Comparison of ENCODE assay signal across 12 cellular contexts in genomic region chr1:53306168-53306567, GRCh38. TPM values are rescaled to one million over a fixed set of nuclear protein-coding genes. Genes with fewer than 3 reads are reported as not detected.
DNase-seq lines count a peak whose midpoint lies in the region; ATAC-seq and TF ChIP-seq lines count a peak whose summit lies in the region.
"Had no signal": no experiment of that assay in that cellular context is flagged by ENCODE, and none has a peak within 500 bp of the region (broad histone marks: within the 10 kb centered on the region; RNA-seq: fewer than 3 reads in every experiment).

No MANE protein-coding gene starts in this region.

- no peak overlapping the region for H3K4me3 ChIP-seq in dorsolateral prefrontal cortex

- no peaks in the 10 kb centered on the region for H3K27me3 Mint-ChIP-seq in activated CD4-positive, alpha-beta T cell treated with anti-CD3 and anti-CD28 coated beads, Interleukin-2, amount 10 ng/mL, durations not matched to agents 7 days and 5 days
- no peaks in the 10 kb centered on the region for H3K27me3 Mint-ChIP-seq in activated CD4-positive, alpha-beta T cell treated with anti-CD3 and anti-CD28 coated beads for 36 hours
- H3K27me3 Mint-ChIP-seq: CD4-positive, alpha-beta memory T cell had no signal

- peak overlapping the region; percentile 69 for H3K27ac Mint-ChIP-seq in activated CD4-positive, alpha-beta T cell treated with anti-CD3 and anti-CD28 coated beads, Interleukin-2, amount 10 ng/mL, durations not matched to agents 7 days and 5 days
- no peak overlapping the region for H3K27ac Mint-ChIP-seq in activated CD4-positive, alpha-beta T cell treated with anti-CD3 and anti-CD28 coated beads for 36 hours

- POLR2A ChIA-PET in activated CD4-positive, alpha-beta T cell treated with anti-CD3 and anti-CD28 coated beads, Interleukin-2, amount 10 ng/mL, durations not matched to agents 7 days and 5 days (lab: Charles Lee), result no interaction called here
- POLR2A ChIA-PET in activated CD4-positive, alpha-beta T cell treated with anti-CD3 and anti-CD28 coated beads for 36 hours (lab: Charles Lee), result interaction anchor here (0.6 kb wide), 1 partner anchor 32 kb away, joined by 3 read pairs; no protein-coding TSS in a partner anchor

- no peaks in the 10 kb centered on the region for H3K27me3 ChIP-seq in dorsolateral prefrontal cortex

- intact Hi-C loops in activated CD4-positive, alpha-beta T cell treated with anti-CD3 and anti-CD28 coated beads for 36 hours (cut with DNase I, micrococcal nuclease), result no loop called here
- intact Hi-C loops in dorsolateral prefrontal cortex (cut with DNase I), result no loop called here

- CTCF ChIA-PET in activated CD4-positive, alpha-beta T cell treated with anti-CD3 and anti-CD28 coated beads, Interleukin-2, amount 10 ng/mL, durations not matched to agents 7 days and 5 days (lab: Charles Lee), result interaction anchor here (0.5 to 1.1 kb wide), 3 partner anchors 10 to 444 kb away, joined by 3 read pairs; no protein-coding TSS in a partner anchor
- CTCF ChIA-PET in activated CD4-positive, alpha-beta T cell treated with anti-CD3 and anti-CD28 coated beads for 36 hours (lab: Charles Lee), result interaction anchor here (0.9 to 1.0 kb wide), 2 partner anchors 27 to 35 kb away, joined by 3 read pairs; no protein-coding TSS in a partner anchor

- H3K4me3 Mint-ChIP-seq in activated CD4-positive, alpha-beta T cell treated with anti-CD3 and anti-CD28 coated beads, Interleukin-2, amount 10 ng/mL, durations not matched to agents 7 days and 5 days, result no peak overlapping the region
- no peak overlapping the region for H3K4me3 Mint-ChIP-seq in activated CD4-positive, alpha-beta T cell treated with anti-CD3 and anti-CD28 coated beads for 36 hours
- H3K4me3 Mint-ChIP-seq: CD4-positive, alpha-beta memory T cell had no signal

- H3K27ac ChIP-seq in dorsolateral prefrontal cortex, result peak overlapping the region in 36 of 59 donors; percentile 4 to 75 (median 40)

- DNase-seq in activated CD4-positive, alpha-beta T cell treated with anti-CD3 and anti-CD28 coated beads, Interleukin-2, amount 10 ng/mL, durations not matched to agents 7 days and 5 days, result no peak
- DNase-seq in activated CD4-positive, alpha-beta T cell treated with anti-CD3 and anti-CD28 coated beads for 36 hours, result no peak
- DNase-seq in NCI-H69 (lab: John Stamatoyannopoulos, UW), result peak; percentile 5
- peak in 1 of 10 donors; percentile 21 for DNase-seq in dorsolateral prefrontal cortex
- peak; percentile 32 for DNase-seq in renal cortical epithelial cell (ENCODE audit: low read depth)
- DNase-seq in DMS114 treated with DMSO at 0.1 percent for 48 hours (lab: John Stamatoyannopoulos, UW; ENCODE audit: unreplicated experiment), result no peak
- DNase-seq: central memory CD4-positive, alpha-beta T cell; SW 1271 had no signal

- peaks cover 18% of the 10 kb centered on the region for H3K4me1 Mint-ChIP-seq in activated CD4-positive, alpha-beta T cell treated with anti-CD3 and anti-CD28 coated beads, Interleukin-2, amount 10 ng/mL, durations not matched to agents 7 days and 5 days
- H3K4me1 Mint-ChIP-seq in activated CD4-positive, alpha-beta T cell treated with anti-CD3 and anti-CD28 coated beads for 36 hours, result peaks cover 7% of the 10 kb centered on the region

- ATAC-seq in activated CD4-positive, alpha-beta T cell treated with anti-CD3 and anti-CD28 coated beads for 36 hours, result no peak
- ATAC-seq in GM18858 (IDR thresholded peaks at IDR 0.05; ENCODE audit: unreplicated experiment), result no peak
- no peak for ATAC-seq in HG03342 (IDR thresholded peaks at IDR 0.05; ENCODE audit: unreplicated experiment)
- ATAC-seq: activated naive CD4-positive, alpha-beta T cell treated with anti-CD3 and anti-CD28 coated beads, Interleukin-2, amount 50 U/mL, for 72 hours had no signal

- no peaks in the 10 kb centered on the region for H3K9me3 Mint-ChIP-seq in activated CD4-positive, alpha-beta T cell treated with anti-CD3 and anti-CD28 coated beads, Interleukin-2, amount 10 ng/mL, durations not matched to agents 7 days and 5 days
- H3K9me3 Mint-ChIP-seq in activated CD4-positive, alpha-beta T cell treated with anti-CD3 and anti-CD28 coated beads for 36 hours (ENCODE audit: low read depth), result no peaks in the 10 kb centered on the region
- H3K9me3 Mint-ChIP-seq: activated naive CD4-positive, alpha-beta T cell treated with anti-CD3 and anti-CD28 coated beads, Interleukin-2, amount 50 U/mL, for 72 hours; CD4-positive, alpha-beta memory T cell had no signal

- H3K36me3 Mint-ChIP-seq in activated CD4-positive, alpha-beta T cell treated with anti-CD3 and anti-CD28 coated beads, Interleukin-2, amount 10 ng/mL, durations not matched to agents 7 days and 5 days (ENCODE audit: low read depth), result peaks cover 3% of the 10 kb centered on the region
- peaks cover 9% of the 10 kb centered on the region for H3K36me3 Mint-ChIP-seq in activated CD4-positive, alpha-beta T cell treated with anti-CD3 and anti-CD28 coated beads for 36 hours (ENCODE audit: low read depth)
- H3K36me3 Mint-ChIP-seq: activated naive CD4-positive, alpha-beta T cell treated with anti-CD3 and anti-CD28 coated beads, Interleukin-2, amount 50 U/mL, for 72 hours; CD4-positive, alpha-beta memory T cell had no signal

- TF ChIP-seq CTCF in dorsolateral prefrontal cortex (IDR thresholded peaks at IDR 0.05 in 54 of 56, conservative IDR thresholded peaks at IDR 0.05 in 2 of 56; ENCODE audit: low read depth in 1 of 56, partially characterized antibody in 56 of 56), result no peak

RNA-seq across cellular contexts. Expression of gene LRP8, which starts 21.7 kb away (rescaled TPM):
- 10 to 100 TPM; 51.8 to 56.6 TPM for total RNA-seq in activated CD4-positive, alpha-beta T cell treated with anti-CD3 and anti-CD28 coated beads, Interleukin-2, amount 10 ng/mL, durations not matched to agents 7 days and 5 days
- total RNA-seq in activated CD4-positive, alpha-beta T cell treated with anti-CD3 and anti-CD28 coated beads for 36 hours, result 10 to 100 TPM; 40.6 to 46.5 TPM
- total RNA-seq in dorsolateral prefrontal cortex (10 to 100 TPM; 20.5 to 77.6 (median 37.9) TPM), renal cortical epithelial cell (2.9 and 18.9 TPM in 2 replicates)

Comparison
In these comparisons a context has a peak if more than half of its experiments do, and no peak if none do; other contexts are left out.
1. DNase-seq: peak in NCI-H69 (single experiment) and renal cortical epithelial cell (single experiment); none in activated CD4-positive, alpha-beta T cell treated with anti-CD3 and anti-CD28 coated beads, Interleukin-2, amount 10 ng/mL, durations not matched to agents 7 days and 5 days (single experiment), activated CD4-positive, alpha-beta T cell treated with anti-CD3 and anti-CD28 coated beads for 36 hours (single experiment) and DMS114 treated with DMSO at 0.1 percent for 48 hours (single experiment).